In genomic region chr20:25292176-25292891, GRCh38 we compare ENCODE assay signal across 1 cellular context.
TF ChIP-seq lines count a peak whose summit lies in the region.

No MANE protein-coding gene starts in this region.

TF ChIP-seq in GM12878, 131 proteins besides CTCF, POLR2A, EP300 and RAD21 (continued from another document):
- TF ChIP-seq ZBTB11 (CRISPR knock-in tag; IDR thresholded peaks at IDR 0.05) = no peak
- no peak for TF ChIP-seq SIX5 (IDR thresholded peaks at IDR 0.05; ENCODE audit: low read depth, low read length, severe bottlenecking)
- no peak for TF ChIP-seq TCF3 (IDR thresholded peaks at IDR 0.05; ENCODE audit: borderline replicate concordance, insufficient read depth, low read depth, low read length)
- no peak for TF ChIP-seq SMAD5 (IDR thresholded peaks at IDR 0.05; ENCODE audit: low read depth)
- no peak for TF ChIP-seq NR2C1 (IDR thresholded peaks at IDR 0.05)
